Comparison of ENCODE assay signal across 1 cellular context in the genomic region with DNA sequence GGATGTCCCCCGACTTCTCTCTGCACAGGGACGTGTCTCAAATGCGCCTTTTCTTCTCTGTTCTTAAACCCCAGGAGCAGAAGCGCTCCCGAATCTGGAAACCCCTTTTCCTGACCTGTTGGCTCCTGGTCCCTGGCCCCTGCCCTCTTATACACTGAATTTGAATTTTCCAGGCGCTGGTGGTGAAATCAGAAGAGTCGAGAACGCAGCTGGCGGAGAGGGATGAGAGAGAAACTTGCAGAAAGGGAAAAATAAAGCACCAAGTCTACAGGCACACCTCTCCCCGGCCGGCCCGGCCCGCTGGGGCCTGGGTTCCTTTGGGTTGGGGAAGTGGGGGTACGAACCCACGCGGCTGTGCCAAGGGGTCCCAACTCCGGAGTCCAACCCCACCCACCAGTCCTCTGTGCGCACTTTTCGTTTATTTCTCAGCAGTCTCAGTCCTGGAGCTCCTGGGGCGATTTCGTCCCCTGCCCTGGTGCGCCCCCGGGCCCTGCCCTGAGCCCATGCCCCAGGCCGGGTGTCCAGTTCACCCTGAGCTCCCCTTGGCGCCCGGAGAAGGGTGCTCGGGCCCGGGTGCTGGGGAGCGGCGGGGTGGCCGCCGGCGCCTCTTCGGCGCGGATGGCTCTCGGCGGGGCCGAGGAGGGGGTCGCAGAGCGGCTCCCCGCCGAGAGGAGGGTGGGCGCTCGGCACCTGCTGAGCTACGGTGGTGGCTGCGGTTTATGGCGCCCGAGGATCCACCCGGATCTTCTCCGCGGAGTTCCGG.
TF ChIP-seq lines count a peak whose summit lies in the region.

No MANE protein-coding gene starts in this region.

TF ChIP-seq in endothelial cell of umbilical vein, 7 proteins besides CTCF, POLR2A, EP300 and RAD21:
- TF ChIP-seq EZH2 (IDR thresholded peaks at IDR 0.05; ENCODE audit: borderline replicate concordance, low read depth, low read length, severe bottlenecking) = peak; percentile 92
- TF ChIP-seq, protein P1, sequence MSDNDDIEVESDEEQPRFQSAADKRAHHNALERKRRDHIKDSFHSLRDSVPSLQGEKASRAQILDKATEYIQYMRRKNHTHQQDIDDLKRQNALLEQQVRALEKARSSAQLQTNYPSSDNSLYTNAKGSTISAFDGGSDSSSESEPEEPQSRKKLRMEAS (IDR thresholded peaks at IDR 0.05; ENCODE audit: insufficient read depth, insufficient read length) = no peak
